ENCODE assay signal across 19 cellular contexts in the genomic region with DNA sequence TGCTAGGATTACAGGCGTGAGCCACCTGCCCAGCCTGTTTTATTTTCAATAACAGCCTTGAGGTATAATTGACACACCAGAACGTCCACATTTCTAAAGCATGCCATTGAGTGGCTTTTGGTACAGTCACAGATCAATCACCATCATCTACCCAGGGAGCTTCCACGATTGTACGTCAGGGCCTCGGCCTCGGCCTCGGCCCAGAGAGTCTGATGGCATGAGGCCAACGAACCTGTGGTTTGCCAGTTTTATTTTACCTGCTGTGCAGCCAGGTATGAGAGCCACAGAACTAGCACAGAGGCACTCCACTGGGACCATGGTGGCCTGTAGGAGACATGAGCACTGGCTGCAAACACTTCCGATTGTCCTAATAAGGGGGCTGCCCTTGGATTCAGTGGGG. TPM values are rescaled to one million over a fixed set of nuclear protein-coding genes. Genes with fewer than 3 reads are reported as not detected.
DNase-seq lines count a peak whose midpoint lies in the region; ATAC-seq, FAIRE-seq and TF ChIP-seq lines count a peak whose summit lies in the region.
"Had no signal": no experiment of that assay in that cellular context is flagged by ENCODE, and none has a peak within 500 bp of the region (broad histone marks: within the 10 kb centered on the region; RNA-seq: fewer than 3 reads in every experiment).

No MANE protein-coding gene starts in this region.

- no peak for TF ChIP-seq CTCF in RWPE1 (conservative IDR thresholded peaks at IDR 0.05; ENCODE audit: low read depth)

- no peak overlapping the region for H3K4me3 ChIP-seq in small intestine (ENCODE audit: low read depth in 1 of 2, low read length in 2 of 2)
- H3K4me3 ChIP-seq: GM23248, MG63, Peyer's patch had no signal

- POLR2A ChIA-PET in RWPE1 (lab: Yijun Ruan, JAX; ENCODE audit: low non-redundant PET), result no interaction called here

- H3K27me3 ChIP-seq in small intestine (ENCODE audit: control insufficient read depth in 2 of 2, insufficient read depth in 2 of 2, low read length in 2 of 2), result no peaks in the 10 kb centered on the region
- H3K27me3 ChIP-seq: MG63, Peyer's patch had no signal

- DNase-seq in NCI-H2081 (lab: John Stamatoyannopoulos, UW), result peak; percentile 35 to 62
- DNase-seq in NCI-H2081 treated with DMSO at 0.1 percent for 48 hours (lab: John Stamatoyannopoulos, UW), result no peak
- peak; percentile 59 for DNase-seq in NCI-H2029 treated with DMSO at 0.1 percent for 48 hours (lab: John Stamatoyannopoulos, UW)
- DNase-seq in RWPE1 (ENCODE audit: low spot score), result peak; percentile 24
- DNase-seq in small intestine, result peak; percentile 38
- no peak for DNase-seq in DMS53 (lab: John Stamatoyannopoulos, UW)
- DNase-seq: C1 segment of cervical spinal cord, COR-L47, GM23248, MG63, NCI-H1105, NCI-H526, Peyer's patch, SHP77 had no signal

- H3K4me1 ChIP-seq in small intestine (ENCODE audit: control insufficient read depth in 2 of 2, insufficient read depth in 1 of 2, low read depth in 1 of 2, low read length in 1 of 2), result peaks cover 0 to 2% of the 10 kb centered on the region in 2 donors

- H3K27ac ChIP-seq in RWPE1 (no peak overlapping the region), small intestine (ENCODE audit: low read depth in 1 of 2, low read length in 1 of 2) (no peak overlapping the region)
- H3K27ac ChIP-seq: GM23248, KMS-11, Peyer's patch had no signal

- no peak for FAIRE-seq in small intestine (lab: Jason Lieb, UNC)
- FAIRE-seq: GM12891 had no signal

- H3K9me3 ChIP-seq in small intestine (ENCODE audit: control insufficient read depth, low read depth), result no peaks in the 10 kb centered on the region
- H3K9me3 ChIP-seq: MG63, Peyer's patch had no signal

- ATAC-seq in GM18867 (IDR thresholded peaks at IDR 0.05; ENCODE audit: unreplicated experiment), result no peak
- ATAC-seq in GM21723 (IDR thresholded peaks at IDR 0.05; ENCODE audit: unreplicated experiment), result no peak
- ATAC-seq: SK-N-SH treated with all-trans-retinoic acid at 6 μM for 48 hours had no signal

- peaks cover 6 to 8% of the 10 kb centered on the region in 2 donors for H3K36me3 ChIP-seq in small intestine (ENCODE audit: control insufficient read depth in 2 of 2, insufficient read depth in 2 of 2, low read length in 2 of 2)

- CTCF ChIA-PET in RWPE1 (lab: Yijun Ruan, JAX), result no interaction called here

- 22 to 75% (median 46%) methylated on average over 9 of the region's 9 CpGs for WGBS in small intestine, 3 donors

RNA-seq across cellular contexts. Expression of gene UBALD1, which starts 8.3 kb away (rescaled TPM):
- 10 to 100 TPM; 21.7 to 27.8 (median 25.3) TPM for polyA plus RNA-seq in small intestine

RNA-seq across cellular contexts. Expression of gene MGRN1, which starts 18.3 kb away (rescaled TPM):
- polyA plus RNA-seq in small intestine, result 10 to 100 TPM; 21.1 to 25.6 (median 25.5) TPM

RNA-seq across cellular contexts. Expression of gene C16orf96, which starts 50.2 kb away (rescaled TPM):
- polyA plus RNA-seq in small intestine, result under 1 TPM in 1 of 3 donors, not detected in 2; 0.03 TPM
- polyA plus RNA-seq: GM23248 had no signal

Comparison
In these comparisons a context has a peak if more than half of its experiments do, and no peak if none do; other contexts are left out.
1. DNase-seq: peak in NCI-H2081 (2 of 2), NCI-H2029 treated with DMSO at 0.1 percent for 48 hours (single experiment), RWPE1 (single experiment) and small intestine (single experiment); none in NCI-H2081 treated with DMSO at 0.1 percent for 48 hours (single experiment) and DMS53 (single experiment).